Comparison of ENCODE assay signal across 8 cellular contexts in the genomic region with DNA sequence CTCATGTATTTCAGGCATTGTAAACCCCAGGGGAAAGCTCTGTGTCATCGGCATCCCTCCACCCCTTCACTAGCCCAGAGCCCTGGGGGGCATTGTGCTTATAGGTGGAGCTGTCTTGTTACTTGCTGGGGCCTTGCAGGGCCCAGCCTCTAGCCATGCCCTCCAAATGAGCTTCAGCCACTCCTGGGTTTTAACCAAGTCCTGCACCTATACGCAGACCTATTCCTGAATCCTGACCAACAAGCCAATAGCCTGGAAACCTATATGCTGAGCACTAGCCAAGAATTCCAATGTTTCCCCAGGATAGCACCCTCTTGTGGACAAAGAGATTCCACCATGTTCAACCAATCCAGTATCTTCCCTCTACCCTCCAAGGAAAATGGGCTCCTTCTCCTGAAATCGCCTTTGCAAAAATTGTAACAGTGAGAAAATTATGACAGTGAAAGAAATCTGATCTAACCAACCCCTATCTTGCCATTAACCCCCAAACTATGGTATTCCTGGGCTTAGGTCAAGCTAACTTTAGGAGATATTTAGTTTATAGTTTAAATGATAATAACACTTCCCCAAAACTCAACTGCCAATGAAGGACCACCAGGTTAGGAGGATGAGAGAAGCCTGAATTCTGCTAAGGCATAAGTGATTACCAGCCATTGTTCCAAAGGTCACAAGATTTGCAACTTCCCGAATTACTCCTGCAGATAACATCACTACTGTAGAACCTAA. TPM values are rescaled to one million over a fixed set of nuclear protein-coding genes. Genes with fewer than 3 reads are reported as not detected.
DNase-seq lines count a peak whose midpoint lies in the region; ATAC-seq, FAIRE-seq and TF ChIP-seq lines count a peak whose summit lies in the region.

No MANE protein-coding gene starts in this region.

- H3K4me1 Mint-ChIP-seq in activated naive CD8-positive, alpha-beta T cell treated with anti-CD3 and anti-CD28 coated beads, Interleukin-2, amount 50 U/mL, for 24 hours, result peaks cover 24% of the 10 kb centered on the region

- peaks cover 0 to 10% of the 10 kb centered on the region in 2 donors for H3K9me3 ChIP-seq in kidney (ENCODE audit: control insufficient read depth in 1 of 2, low read length in 2 of 2)

- H3K4me3 Mint-ChIP-seq in activated naive CD8-positive, alpha-beta T cell treated with anti-CD3 and anti-CD28 coated beads, Interleukin-2, amount 50 U/mL, for 24 hours, result no peak overlapping the region

- no peak overlapping the region for H3K27ac Mint-ChIP-seq in activated naive CD8-positive, alpha-beta T cell treated with anti-CD3 and anti-CD28 coated beads, Interleukin-2, amount 50 U/mL, for 24 hours

- intact Hi-C loops in kidney (cut with DNase I), result no loop called here

- H3K36me3 Mint-ChIP-seq in activated naive CD8-positive, alpha-beta T cell treated with anti-CD3 and anti-CD28 coated beads, Interleukin-2, amount 50 U/mL, for 24 hours (ENCODE audit: low read depth), result peaks cover 4% of the 10 kb centered on the region

- TF ChIP-seq CTCF in kidney (IDR thresholded peaks at IDR 0.05; ENCODE audit: borderline replicate concordance, extremely low read depth, insufficient read depth), result peak; percentile 49

- FAIRE-seq in kidney (lab: Jason Lieb, UNC), result no peak

- H3K27ac ChIP-seq in kidney (ENCODE audit: low read depth in 2 of 2, low read length in 2 of 2), result no peak overlapping the region

- H3K4me1 ChIP-seq in kidney (ENCODE audit: control insufficient read depth in 1 of 2, insufficient read depth in 1 of 2, low read depth in 1 of 2, low read length in 2 of 2), result peaks cover 0 to 6% of the 10 kb centered on the region in 2 donors

- no peak overlapping the region for H3K9ac ChIP-seq in kidney (ENCODE audit: low read length in 2 of 2)

- H3K9me3 Mint-ChIP-seq in activated naive CD8-positive, alpha-beta T cell treated with anti-CD3 and anti-CD28 coated beads, Interleukin-2, amount 50 U/mL, for 24 hours, result peaks cover 13% of the 10 kb centered on the region

- peaks cover 8% of the 10 kb centered on the region for H3K27me3 Mint-ChIP-seq in activated naive CD8-positive, alpha-beta T cell treated with anti-CD3 and anti-CD28 coated beads, Interleukin-2, amount 50 U/mL, for 24 hours

- DNase-seq in COLO829 (ENCODE audit: low spot score), result peak; percentile 57
- peak; percentile 45 for DNase-seq in HT1080 (ENCODE audit: low read depth)
- peak; percentile 15 for DNase-seq in SK-N-DZ (ENCODE audit: low spot score)
- no peak for DNase-seq in kidney
- no peak for DNase-seq in activated naive CD8-positive, alpha-beta T cell treated with anti-CD3 and anti-CD28 coated beads, Interleukin-2, amount 50 U/mL, for 24 hours
- no peak for DNase-seq in KG1 (lab: John Stamatoyannopoulos, UW)

- no peak for ATAC-seq in HG02970 (IDR thresholded peaks at IDR 0.05; ENCODE audit: low FRiP score, unreplicated experiment)
- no peak for ATAC-seq in activated naive CD8-positive, alpha-beta T cell treated with anti-CD3 and anti-CD28 coated beads, Interleukin-2, amount 50 U/mL, for 24 hours
- no peak for ATAC-seq in GM21717 (IDR thresholded peaks at IDR 0.05; ENCODE audit: unreplicated experiment)

- no peak overlapping the region for H3K4me3 ChIP-seq in kidney (ENCODE audit: low read length in 2 of 2)

- no peaks in the 10 kb centered on the region for H3K36me3 ChIP-seq in kidney (ENCODE audit: control insufficient read depth in 1 of 2, insufficient read depth in 2 of 2, low read length in 2 of 2)

RNA-seq across cellular contexts. Expression of a gene that starts 55.5 kb away (rescaled TPM):
- 27.8 and 44.8 TPM in 2 replicates for total RNA-seq in HT1080 (2014; rRNA removed; shearing (Covaris generic))
- 39.0 and 40.3 TPM in 2 replicates for polyA plus RNA-seq in HT1080 (2015; cell fraction: cytosol; rRNA removed)
- polyA plus RNA-seq in HT1080 (2015; cell fraction: nucleus; rRNA removed), result 18.2 and 19.9 TPM in 2 replicates
- polyA plus RNA-seq in SK-N-DZ (2014; cell fraction: cytosol; rRNA removed), result 10.7 and 12.4 TPM in 2 replicates
- 11.1 and 20.1 TPM in 2 replicates for polyA plus RNA-seq in SK-N-DZ (2014; cell fraction: nucleus; rRNA removed)
- 48.3 TPM for total RNA-seq in kidney
- polyA plus RNA-seq in kidney (ENCODE audit: insufficient read depth, low read depth, low replicate concordance), result 23.4 TPM

Comparison
In these comparisons a context has a peak if more than half of its experiments do, and no peak if none do; other contexts are left out.
1. DNase-seq: peak in COLO829 (single experiment), HT1080 (single experiment) and SK-N-DZ (single experiment); none in kidney (single experiment), activated naive CD8-positive, alpha-beta T cell treated with anti-CD3 and anti-CD28 coated beads, Interleukin-2, amount 50 U/mL, for 24 hours (single experiment) and KG1 (single experiment).